8 cellular contexts compared by ENCODE assay signal in the genomic region with DNA sequence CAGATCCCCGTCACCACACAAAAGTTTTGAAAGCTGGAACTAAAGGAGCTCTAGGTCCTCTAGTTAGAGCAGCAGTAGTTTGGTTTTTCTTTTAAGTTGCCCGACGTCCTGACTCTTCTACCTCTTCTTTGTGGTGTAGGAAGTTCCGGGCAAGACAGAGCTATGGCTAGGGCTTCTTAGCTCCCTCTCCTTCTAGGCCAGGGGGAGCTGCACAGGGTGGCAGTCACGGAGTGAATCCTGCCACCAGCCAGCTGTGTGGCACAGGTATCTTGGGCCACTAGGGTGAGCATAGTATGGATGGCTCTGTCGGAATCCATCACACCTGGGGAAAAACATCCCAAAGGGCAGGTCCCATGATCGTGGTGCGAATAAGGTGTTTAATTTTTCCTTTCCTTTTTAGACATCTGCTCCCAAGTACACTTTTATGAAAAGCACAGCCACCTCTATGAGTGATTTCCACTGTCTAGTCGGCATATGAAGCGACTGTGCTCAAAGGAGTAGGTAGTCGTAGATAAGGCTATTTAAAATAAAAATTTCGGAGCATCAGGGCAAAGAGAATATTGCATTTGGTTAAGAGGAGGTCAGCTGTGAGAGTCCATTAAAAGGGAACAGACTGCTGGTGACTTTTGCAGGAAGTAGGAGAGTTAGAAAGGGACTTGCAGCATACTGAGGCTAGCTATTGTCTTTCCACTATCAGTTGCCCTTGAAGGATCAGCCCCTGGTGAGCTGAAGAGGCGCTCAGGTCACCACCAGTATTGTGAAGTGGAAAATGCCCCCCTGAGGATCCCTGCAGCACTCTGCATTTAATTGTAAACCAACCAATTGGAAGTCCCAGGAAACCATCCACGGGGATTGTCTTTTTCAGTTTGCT. TPM values are rescaled to one million over a fixed set of nuclear protein-coding genes. Genes with fewer than 3 reads are reported as not detected.
A peak's percentile ranks its signal among the peaks of the same experiment; 100 is the strongest.
DNase-seq lines count a peak whose midpoint lies in the region; ATAC-seq and TF ChIP-seq lines count a peak whose summit lies in the region.

No MANE protein-coding gene starts in this region.

- H3K27me3 ChIP-seq in OCI-LY1 (ENCODE audit: insufficient read depth, low read length) = no peaks in the 10 kb centered on the region
- no peaks in the 10 kb centered on the region for H3K27me3 ChIP-seq in testis

- TF ChIP-seq CTCF in OCI-LY1 (IDR thresholded peaks at IDR 0.05; ENCODE audit: low read length) = peak; percentile 21; the same call in 1 of the 2 replicates
- no peak for TF ChIP-seq CTCF in testis (IDR thresholded peaks at IDR 0.05)

- intact Hi-C loops in testis (cut with DNase I; ENCODE audit: low total_unique reads) = no loop called here

- no peaks in the 10 kb centered on the region for H4K20me1 ChIP-seq in OCI-LY1 (ENCODE audit: insufficient read depth, low read length)

- H2AFZ ChIP-seq in OCI-LY1 (ENCODE audit: low read length) = no peak overlapping the region

- peak; percentile 14 for ATAC-seq in left lobe of liver
- ATAC-seq in GM18909 (IDR thresholded peaks at IDR 0.05; ENCODE audit: poor library complexity, unreplicated experiment) = no peak

- H3K9ac ChIP-seq in OCI-LY1 (ENCODE audit: low read length) = peak overlapping the region; percentile 87

- DNase-seq in NCI-H2081 (lab: John Stamatoyannopoulos, UW) (peak; percentile 24 to 59), NCI-H2081 treated with DMSO at 0.1 percent for 48 hours (lab: John Stamatoyannopoulos, UW) (no peak), astrocyte of the hippocampus (ENCODE audit: low read depth, low spot score) (peak; percentile 54), left lobe of liver (ENCODE audit: low spot score) (no peak), testis (no peak), NCI-H510A treated with DMSO at 0.1 percent for 48 hours (lab: John Stamatoyannopoulos, UW) (no peak)

- H3K79me2 ChIP-seq in OCI-LY1 (ENCODE audit: insufficient read depth, low read length) = peaks cover 34% of the 10 kb centered on the region

- H3K27ac ChIP-seq in OCI-LY1 (ENCODE audit: low read depth, low read length, poor library complexity, severe bottlenecking) = peak overlapping the region; percentile 55
- peak overlapping the region; percentile 83 to 87 for H3K27ac ChIP-seq in testis

- no peak for TF ChIP-seq POLR2A in testis (IDR thresholded peaks at IDR 0.05)

- no peaks in the 10 kb centered on the region for H3F3A ChIP-seq in OCI-LY1 (ENCODE audit: insufficient read depth, low read length)

- peak overlapping the region; percentile 87 for H3K4me2 ChIP-seq in OCI-LY1 (ENCODE audit: low read length)

- H3K9me3 ChIP-seq in OCI-LY1 (ENCODE audit: low read length) (no peaks in the 10 kb centered on the region), testis (no peaks in the 10 kb centered on the region)

- WGBS in testis, 2 donors = 25 to 27% methylated on average over 14 of the region's 14 CpGs

- H3K4me1 ChIP-seq in OCI-LY1 (ENCODE audit: insufficient read depth, low read length, severe bottlenecking) (peaks cover 46% of the 10 kb centered on the region), testis (peaks cover 5% of the 10 kb centered on the region)

- H3K4me3 ChIP-seq in OCI-LY1 (ENCODE audit: low read depth, low read length, poor library complexity, severe bottlenecking) (peak overlapping the region; percentile 89), testis (peak overlapping the region; percentile 59 to 81)

- H3K36me3 ChIP-seq in OCI-LY1 (ENCODE audit: insufficient read depth, low read length) = peaks cover 24% of the 10 kb centered on the region
- H3K36me3 ChIP-seq in testis (ENCODE audit: low read depth, missing control alignments) = no peaks in the 10 kb centered on the region

- H3K9me2 ChIP-seq in OCI-LY1 (ENCODE audit: low read depth, low read length) = no peaks in the 10 kb centered on the region

RNA-seq across cellular contexts. Expression of a gene that starts 2.1 kb away (rescaled TPM):
- total RNA-seq in left lobe of liver (21.2 TPM), testis (10 to 100 TPM; 15.4 to 22.9 TPM)
- polyA plus RNA-seq in testis (ENCODE audit: insufficient read depth, low read depth, low replicate concordance) = 6.8 TPM

Comparison
In these comparisons a context has a peak if more than half of its experiments do, and no peak if none do; other contexts are left out.
1. DNase-seq: peak in NCI-H2081 (2 of 2) and astrocyte of the hippocampus (single experiment); none in NCI-H2081 treated with DMSO at 0.1 percent for 48 hours (single experiment), left lobe of liver (single experiment), testis (single experiment) and NCI-H510A treated with DMSO at 0.1 percent for 48 hours (single experiment).